ENCODE assay signal across 1 cellular context in genomic region chr6:43481591-43482242, GRCh38.
A peak's percentile ranks its signal among the peaks of the same experiment; 100 is the strongest.
TF ChIP-seq lines count a peak whose summit lies in the region.

No MANE protein-coding gene starts in this region.

TF ChIP-seq in HepG2, 621 proteins besides CTCF, POLR2A, EP300 and RAD21 (continues in another document):
- TF ChIP-seq ATF6 (CRISPR knock-in tag; conservative IDR thresholded peaks at IDR 0.05) (no peak), KAT2B (IDR thresholded peaks at IDR 0.05; ENCODE audit: borderline replicate concordance, low read depth, low read length) (no peak), RBM22 (optimal IDR thresholded peaks at IDR 0.05; ENCODE audit: low read length) (no peak), NR2C2 (CRISPR knock-in tag; IDR thresholded peaks at IDR 0.05; ENCODE audit: borderline replicate concordance) (0 out of 2 replicates have a peak, but pooled peaks have one; percentile 20), RARA (CRISPR knock-in tag; IDR thresholded peaks at IDR 0.05) (peak; percentile 80), HMG20B (CRISPR knock-in tag; conservative IDR thresholded peaks at IDR 0.05) (no peak), PAXIP1 (CRISPR knock-in tag; conservative IDR thresholded peaks at IDR 0.05) (0 out of 2 replicates have a peak, but pooled peaks have one; percentile 5), GMEB2 (CRISPR knock-in tag; IDR thresholded peaks at IDR 0.05; ENCODE audit: low read depth) (no peak), FOXO4 (CRISPR knock-in tag; conservative IDR thresholded peaks at IDR 0.05) (no peak), JUN (CRISPR knock-in tag; IDR thresholded peaks at IDR 0.05) (no peak), ZNF33B (CRISPR knock-in tag; IDR thresholded peaks at IDR 0.05) (no peak), ZNF275 (CRISPR knock-in tag; IDR thresholded peaks at IDR 0.05; ENCODE audit: borderline replicate concordance) (no peak), USF2 (IDR thresholded peaks at IDR 0.05; ENCODE audit: low read depth, low read length) (no peak), USF2 (CRISPR knock-in tag; IDR thresholded peaks at IDR 0.05; ENCODE audit: borderline replicate concordance) (no peak), FOXA3 (CRISPR knock-in tag; IDR thresholded peaks at IDR 0.05) (no peak), ZBTB8A (CRISPR knock-in tag; IDR thresholded peaks at IDR 0.05; ENCODE audit: borderline replicate concordance, low read depth) (no peak), HINFP (CRISPR knock-in tag; IDR thresholded peaks at IDR 0.05; ENCODE audit: low read depth) (no peak), ZNF317 (CRISPR knock-in tag; IDR thresholded peaks at IDR 0.05) (no peak), PAF1 (CRISPR knock-in tag; IDR thresholded peaks at IDR 0.05) (no peak), ZBTB21 (CRISPR knock-in tag; IDR thresholded peaks at IDR 0.05) (no peak), TAF15 (IDR thresholded peaks at IDR 0.05; ENCODE audit: low read depth, low read length, poor library complexity, severe bottlenecking) (no peak), ZNF180 (CRISPR knock-in tag; IDR thresholded peaks at IDR 0.05; ENCODE audit: borderline replicate concordance, low read depth) (no peak), MAF1 (CRISPR knock-in tag; IDR thresholded peaks at IDR 0.05; ENCODE audit: borderline replicate concordance) (no peak), ZNF552 (CRISPR knock-in tag; IDR thresholded peaks at IDR 0.05; ENCODE audit: borderline replicate concordance) (no peak), DMTF1 (CRISPR knock-in tag; IDR thresholded peaks at IDR 0.05) (no peak), ZNF383 (CRISPR knock-in tag; IDR thresholded peaks at IDR 0.05; ENCODE audit: borderline replicate concordance) (no peak), NFRKB (IDR thresholded peaks at IDR 0.05) (no peak), RNF219 (CRISPR knock-in tag; IDR thresholded peaks at IDR 0.05) (no peak), SMC3 (IDR thresholded peaks at IDR 0.05; ENCODE audit: low read length) (no peak), AHDC1 (CRISPR knock-in tag; IDR thresholded peaks at IDR 0.05; ENCODE audit: borderline replicate concordance) (no peak), ZNF839 (CRISPR knock-in tag; IDR thresholded peaks at IDR 0.05; ENCODE audit: borderline replicate concordance) (no peak), FIP1L1 (IDR thresholded peaks at IDR 0.05; ENCODE audit: borderline replicate concordance, insufficient read depth, low read depth, low read length) (no peak)
